29 cellular contexts compared by ENCODE assay signal in the genomic region with DNA sequence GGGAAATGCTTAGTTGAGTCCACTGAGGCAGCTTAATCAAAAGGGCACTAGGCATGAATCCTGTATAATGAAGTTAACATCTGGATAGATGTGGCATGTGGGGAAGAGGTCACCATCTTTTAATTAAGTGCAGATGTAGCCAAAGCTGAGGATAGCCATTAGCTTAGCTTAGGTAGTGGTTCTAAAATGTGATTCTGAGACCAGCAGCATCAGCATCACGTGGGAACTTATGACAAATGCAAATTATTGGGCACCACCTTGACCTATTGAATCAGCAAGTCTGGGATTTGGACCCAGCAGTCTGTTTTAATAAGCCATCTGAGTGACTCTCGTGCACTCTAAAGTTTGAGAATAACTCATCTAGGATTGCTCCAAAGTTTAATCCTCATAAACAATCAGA.
"Had no signal": no experiment of that assay in that cellular context is flagged by ENCODE, and none has a peak within 500 bp of the region (broad histone marks: within the 10 kb centered on the region; RNA-seq: fewer than 3 reads in every experiment).

No MANE protein-coding gene starts in this region.

- ATAC-seq: activated CD4-positive, CD25-positive, alpha-beta regulatory T cell treated with anti-CD3 and anti-CD28 coated beads, Interleukin-2, amount 50 U/mL, for 24 hours; activated CD8-positive, alpha-beta T cell treated with anti-CD3 and anti-CD28 coated beads for 36 hours; activated T-cell treated with anti-CD3 and anti-CD28 coated beads, Interleukin-2, amount 50 U/mL, for 4 hours; activated T-helper 17 cell treated with anti-CD3 and anti-CD28 coated beads, Interleukin-2, amount 50 U/mL, for 72 hours; body of pancreas; effector memory CD8-positive, alpha-beta T cell; T-helper 17 cell had no signal

- H3K27ac ChIP-seq: adrenal gland, body of pancreas, esophagus muscularis mucosa, WERI-Rb-1 had no signal

- H3K36me3 ChIP-seq: adrenal gland, esophagus muscularis mucosa, WERI-Rb-1 had no signal

- H3K9me3 ChIP-seq: adrenal gland, body of pancreas, esophagus muscularis mucosa had no signal

- H3K4me1 ChIP-seq: adrenal gland, body of pancreas had no signal

- H3K4me3 ChIP-seq: adrenal gland, body of pancreas, esophagus muscularis mucosa had no signal

- H3K27me3 ChIP-seq: adrenal gland, body of pancreas, esophagus muscularis mucosa had no signal

- DNase-seq: activated B cell treated with CpG ODN at 0.5 μM for 24 hours; activated CD4-positive, alpha-beta T cell treated with anti-CD3 and anti-CD28 coated beads for 48 hours; activated CD4-positive, alpha-beta T cell treated with anti-CD3 and anti-CD28 coated beads, Interleukin-2, amount 50 U/mL, for 1 hour; activated CD4-positive, alpha-beta T cell treated with anti-CD3 and anti-CD28 coated beads, Interleukin-2, amount 50 U/mL, for 48 hours; activated CD8-positive, alpha-beta memory T cell treated with anti-CD3 and anti-CD28 coated beads for 24 hours; activated CD8-positive, alpha-beta T cell treated with anti-CD3 and anti-CD28 coated beads for 36 hours; activated effector memory CD4-positive, alpha-beta T cell treated with Interleukin-2 at 50 U/mL for 16 hours; activated gamma-delta T cell treated with Interleukin-2 at 50 U/mL for 16 hours; activated naive CD4-positive, alpha-beta T cell treated with anti-CD3 and anti-CD28 coated beads, Interleukin-2, amount 50 U/mL, for 16 hours; activated naive CD4-positive, alpha-beta T cell treated with Interleukin-2 at 50 U/mL for 16 hours; activated T-cell treated with anti-CD3 and anti-CD28 coated beads, Interleukin-2, amount 50 U/mL, for 4 hours; adrenal gland; amygdala; aorta; body of pancreas; caudate nucleus; cortex of kidney; dermis blood vessel endothelial cell; effector CD4-positive, alpha-beta T cell; effector memory CD8-positive, alpha-beta T cell; erythroblast; head of caudate nucleus; T-helper 1 cell; T-helper 17 cell; T1000; WERI-Rb-1 had no signal
